1 cellular context compared by ENCODE assay signal in the genomic region with DNA sequence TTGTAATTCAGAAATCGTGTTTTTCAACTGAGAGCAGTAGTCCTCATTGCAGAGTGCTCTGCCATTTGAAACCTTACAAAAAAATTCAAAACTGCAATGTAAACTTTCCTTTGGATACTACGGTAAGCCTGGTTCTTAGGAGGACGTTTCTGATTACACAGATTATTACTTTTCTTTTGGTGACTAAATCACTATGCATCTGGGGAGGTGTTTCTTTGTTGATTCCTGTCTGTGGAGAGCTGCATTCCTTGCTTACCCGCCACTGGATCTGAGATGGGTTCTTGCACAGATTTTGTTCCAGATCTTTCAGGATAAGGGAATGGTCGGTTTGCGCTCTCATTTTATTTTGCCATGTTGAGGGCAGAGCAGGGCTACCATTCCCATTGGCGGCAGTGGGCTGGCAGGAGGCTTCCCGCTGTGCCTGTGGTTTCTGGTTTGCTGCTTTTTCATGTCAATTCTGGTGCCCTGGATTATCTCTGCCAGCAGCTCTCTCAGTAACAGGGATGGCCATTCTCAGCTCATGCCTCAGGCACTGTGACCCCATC.
TF ChIP-seq lines count a peak whose summit lies in the region.

No MANE protein-coding gene starts in this region.

TF ChIP-seq in H1, 55 proteins besides CTCF, POLR2A, EP300 and RAD21:
- TF ChIP-seq CBX8 (IDR thresholded peaks at IDR 0.05; ENCODE audit: borderline replicate concordance, low read depth, low read length) (no peak), MAFK (IDR thresholded peaks at IDR 0.05; ENCODE audit: low read depth, low read length) (no peak), NRF1 (IDR thresholded peaks at IDR 0.05; ENCODE audit: low read depth, low read length) (no peak), RXRA (IDR thresholded peaks at IDR 0.05; ENCODE audit: insufficient read depth, low read depth, low read length) (no peak), SUZ12 (IDR thresholded peaks at IDR 0.05; ENCODE audit: low read length) (no peak), CHD2 (IDR thresholded peaks at IDR 0.05; ENCODE audit: low read length) (no peak), SP1 (IDR thresholded peaks at IDR 0.05; ENCODE audit: low read depth, low read length) (no peak), NANOG (IDR thresholded peaks at IDR 0.05; ENCODE audit: insufficient read depth, low read depth, low read length, poor library complexity, severe bottlenecking) (no peak), TAF1 (IDR thresholded peaks at IDR 0.05; ENCODE audit: low read depth, low read length) (no peak), POU5F1 (IDR thresholded peaks at IDR 0.05; ENCODE audit: low read depth, low read length) (no peak), JUND (IDR thresholded peaks at IDR 0.05; ENCODE audit: low read length) (no peak)
- TF ChIP-seq, protein P1, sequence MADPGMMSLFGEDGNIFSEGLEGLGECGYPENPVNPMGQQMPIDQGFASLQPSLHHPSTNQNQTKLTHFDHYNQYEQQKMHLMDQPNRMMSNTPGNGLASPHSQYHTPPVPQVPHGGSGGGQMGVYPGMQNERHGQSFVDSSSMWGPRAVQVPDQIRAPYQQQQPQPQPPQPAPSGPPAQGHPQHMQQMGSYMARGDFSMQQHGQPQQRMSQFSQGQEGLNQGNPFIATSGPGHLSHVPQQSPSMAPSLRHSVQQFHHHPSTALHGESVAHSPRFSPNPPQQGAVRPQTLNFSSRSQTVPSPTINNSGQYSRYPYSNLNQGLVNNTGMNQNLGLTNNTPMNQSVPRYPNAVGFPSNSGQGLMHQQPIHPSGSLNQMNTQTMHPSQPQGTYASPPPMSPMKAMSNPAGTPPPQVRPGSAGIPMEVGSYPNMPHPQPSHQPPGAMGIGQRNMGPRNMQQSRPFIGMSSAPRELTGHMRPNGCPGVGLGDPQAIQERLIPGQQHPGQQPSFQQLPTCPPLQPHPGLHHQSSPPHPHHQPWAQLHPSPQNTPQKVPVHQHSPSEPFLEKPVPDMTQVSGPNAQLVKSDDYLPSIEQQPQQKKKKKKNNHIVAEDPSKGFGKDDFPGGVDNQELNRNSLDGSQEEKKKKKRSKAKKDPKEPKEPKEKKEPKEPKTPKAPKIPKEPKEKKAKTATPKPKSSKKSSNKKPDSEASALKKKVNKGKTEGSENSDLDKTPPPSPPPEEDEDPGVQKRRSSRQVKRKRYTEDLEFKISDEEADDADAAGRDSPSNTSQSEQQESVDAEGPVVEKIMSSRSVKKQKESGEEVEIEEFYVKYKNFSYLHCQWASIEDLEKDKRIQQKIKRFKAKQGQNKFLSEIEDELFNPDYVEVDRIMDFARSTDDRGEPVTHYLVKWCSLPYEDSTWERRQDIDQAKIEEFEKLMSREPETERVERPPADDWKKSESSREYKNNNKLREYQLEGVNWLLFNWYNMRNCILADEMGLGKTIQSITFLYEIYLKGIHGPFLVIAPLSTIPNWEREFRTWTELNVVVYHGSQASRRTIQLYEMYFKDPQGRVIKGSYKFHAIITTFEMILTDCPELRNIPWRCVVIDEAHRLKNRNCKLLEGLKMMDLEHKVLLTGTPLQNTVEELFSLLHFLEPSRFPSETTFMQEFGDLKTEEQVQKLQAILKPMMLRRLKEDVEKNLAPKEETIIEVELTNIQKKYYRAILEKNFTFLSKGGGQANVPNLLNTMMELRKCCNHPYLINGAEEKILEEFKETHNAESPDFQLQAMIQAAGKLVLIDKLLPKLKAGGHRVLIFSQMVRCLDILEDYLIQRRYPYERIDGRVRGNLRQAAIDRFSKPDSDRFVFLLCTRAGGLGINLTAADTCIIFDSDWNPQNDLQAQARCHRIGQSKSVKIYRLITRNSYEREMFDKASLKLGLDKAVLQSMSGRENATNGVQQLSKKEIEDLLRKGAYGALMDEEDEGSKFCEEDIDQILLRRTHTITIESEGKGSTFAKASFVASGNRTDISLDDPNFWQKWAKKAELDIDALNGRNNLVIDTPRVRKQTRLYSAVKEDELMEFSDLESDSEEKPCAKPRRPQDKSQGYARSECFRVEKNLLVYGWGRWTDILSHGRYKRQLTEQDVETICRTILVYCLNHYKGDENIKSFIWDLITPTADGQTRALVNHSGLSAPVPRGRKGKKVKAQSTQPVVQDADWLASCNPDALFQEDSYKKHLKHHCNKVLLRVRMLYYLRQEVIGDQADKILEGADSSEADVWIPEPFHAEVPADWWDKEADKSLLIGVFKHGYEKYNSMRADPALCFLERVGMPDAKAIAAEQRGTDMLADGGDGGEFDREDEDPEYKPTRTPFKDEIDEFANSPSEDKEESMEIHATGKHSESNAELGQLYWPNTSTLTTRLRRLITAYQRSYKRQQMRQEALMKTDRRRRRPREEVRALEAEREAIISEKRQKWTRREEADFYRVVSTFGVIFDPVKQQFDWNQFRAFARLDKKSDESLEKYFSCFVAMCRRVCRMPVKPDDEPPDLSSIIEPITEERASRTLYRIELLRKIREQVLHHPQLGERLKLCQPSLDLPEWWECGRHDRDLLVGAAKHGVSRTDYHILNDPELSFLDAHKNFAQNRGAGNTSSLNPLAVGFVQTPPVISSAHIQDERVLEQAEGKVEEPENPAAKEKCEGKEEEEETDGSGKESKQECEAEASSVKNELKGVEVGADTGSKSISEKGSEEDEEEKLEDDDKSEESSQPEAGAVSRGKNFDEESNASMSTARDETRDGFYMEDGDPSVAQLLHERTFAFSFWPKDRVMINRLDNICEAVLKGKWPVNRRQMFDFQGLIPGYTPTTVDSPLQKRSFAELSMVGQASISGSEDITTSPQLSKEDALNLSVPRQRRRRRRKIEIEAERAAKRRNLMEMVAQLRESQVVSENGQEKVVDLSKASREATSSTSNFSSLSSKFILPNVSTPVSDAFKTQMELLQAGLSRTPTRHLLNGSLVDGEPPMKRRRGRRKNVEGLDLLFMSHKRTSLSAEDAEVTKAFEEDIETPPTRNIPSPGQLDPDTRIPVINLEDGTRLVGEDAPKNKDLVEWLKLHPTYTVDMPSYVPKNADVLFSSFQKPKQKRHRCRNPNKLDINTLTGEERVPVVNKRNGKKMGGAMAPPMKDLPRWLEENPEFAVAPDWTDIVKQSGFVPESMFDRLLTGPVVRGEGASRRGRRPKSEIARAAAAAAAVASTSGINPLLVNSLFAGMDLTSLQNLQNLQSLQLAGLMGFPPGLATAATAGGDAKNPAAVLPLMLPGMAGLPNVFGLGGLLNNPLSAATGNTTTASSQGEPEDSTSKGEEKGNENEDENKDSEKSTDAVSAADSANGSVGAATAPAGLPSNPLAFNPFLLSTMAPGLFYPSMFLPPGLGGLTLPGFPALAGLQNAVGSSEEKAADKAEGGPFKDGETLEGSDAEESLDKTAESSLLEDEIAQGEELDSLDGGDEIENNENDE (IDR thresholded peaks at IDR 0.05; ENCODE audit: insufficient replicate concordance, low read length), result no peak
